20 cellular contexts compared by ENCODE assay signal in genomic region chr7:139661875-139662274, GRCh38.
"Had no signal": no experiment of that assay in that cellular context is flagged by ENCODE, and none has a peak within 500 bp of the region (broad histone marks: within the 10 kb centered on the region; RNA-seq: fewer than 3 reads in every experiment).

No MANE protein-coding gene starts in this region.

- H3K27ac ChIP-seq: tibial artery had no signal

- H3K9me3 Mint-ChIP-seq: activated CD4-positive, alpha-beta memory T cell treated with anti-CD3 and anti-CD28 coated beads for 36 hours; activated naive CD8-positive, alpha-beta T cell treated with anti-CD3 and anti-CD28 coated beads, Interleukin-2, amount 10 ng/mL, durations not matched to agents 7 days and 5 days; central memory CD8-positive, alpha-beta T cell; stimulated activated effector memory CD8-positive, alpha-beta T cell treated with anti-CD3 and anti-CD28 coated beads, Interleukin-12 subunit alpha, Interleukin-12 subunit beta, amount 100 ng/mL, for 72 hours; WTC11 had no signal

- H3K27me3 ChIP-seq: body of pancreas, gastroesophageal sphincter, heart right ventricle, tibial artery, uterus had no signal

- DNase-seq: activated CD4-positive, alpha-beta memory T cell treated with anti-CD3 and anti-CD28 coated beads for 36 hours; activated CD4-positive, alpha-beta T cell treated with anti-CD3 and anti-CD28 coated beads for 36 hours; activated CD8-positive, alpha-beta memory T cell treated with anti-CD3 and anti-CD28 coated beads, Interleukin-2, amount 10 ng/mL, durations not matched to agents 7 days and 5 days; activated naive CD4-positive, alpha-beta T cell; activated naive CD8-positive, alpha-beta T cell treated with anti-CD3 and anti-CD28 coated beads, Interleukin-2, amount 10 ng/mL, durations not matched to agents 7 days and 5 days; amygdala; body of pancreas; cortex of kidney; effector CD4-positive, alpha-beta T cell; heart right ventricle; mesendoderm; stimulated activated CD4-positive, alpha-beta T cell treated with anti-CD3 and anti-CD28 coated beads, Interleukin-4, amount 100 ng/mL, for 24 hours; SW 1271; tibial artery; uterus had no signal

- H3K4me3 ChIP-seq: body of pancreas, gastroesophageal sphincter, heart right ventricle, smooth muscle cell, tibial artery, uterus had no signal

- ATAC-seq: activated CD4-positive, alpha-beta T cell treated with anti-CD3 and anti-CD28 coated beads for 36 hours; activated CD8-positive, alpha-beta memory T cell treated with anti-CD3 and anti-CD28 coated beads, Interleukin-2, amount 10 ng/mL, durations not matched to agents 7 days and 5 days; body of pancreas; gastroesophageal sphincter; heart right ventricle; stimulated activated effector memory CD8-positive, alpha-beta T cell treated with anti-CD3 and anti-CD28 coated beads, Interleukin-12 subunit alpha, Interleukin-12 subunit beta, amount 100 ng/mL, for 72 hours; WTC11 had no signal

- H3K4me3 Mint-ChIP-seq: activated CD4-positive, alpha-beta memory T cell treated with anti-CD3 and anti-CD28 coated beads for 36 hours; activated CD4-positive, alpha-beta T cell treated with anti-CD3 and anti-CD28 coated beads for 36 hours; activated CD8-positive, alpha-beta memory T cell treated with anti-CD3 and anti-CD28 coated beads, Interleukin-2, amount 10 ng/mL, durations not matched to agents 7 days and 5 days; activated naive CD8-positive, alpha-beta T cell treated with anti-CD3 and anti-CD28 coated beads, Interleukin-2, amount 10 ng/mL, durations not matched to agents 7 days and 5 days; central memory CD8-positive, alpha-beta T cell; stimulated activated effector memory CD8-positive, alpha-beta T cell treated with anti-CD3 and anti-CD28 coated beads, Interleukin-12 subunit alpha, Interleukin-12 subunit beta, amount 100 ng/mL, for 72 hours; WTC11 had no signal

- H3K27ac Mint-ChIP-seq: activated CD4-positive, alpha-beta memory T cell treated with anti-CD3 and anti-CD28 coated beads for 36 hours; activated CD4-positive, alpha-beta T cell treated with anti-CD3 and anti-CD28 coated beads for 36 hours; activated CD8-positive, alpha-beta memory T cell treated with anti-CD3 and anti-CD28 coated beads, Interleukin-2, amount 10 ng/mL, durations not matched to agents 7 days and 5 days; activated naive CD8-positive, alpha-beta T cell treated with anti-CD3 and anti-CD28 coated beads, Interleukin-2, amount 10 ng/mL, durations not matched to agents 7 days and 5 days; stimulated activated effector memory CD8-positive, alpha-beta T cell treated with anti-CD3 and anti-CD28 coated beads, Interleukin-12 subunit alpha, Interleukin-12 subunit beta, amount 100 ng/mL, for 72 hours had no signal

- H3K27me3 Mint-ChIP-seq: activated CD4-positive, alpha-beta memory T cell treated with anti-CD3 and anti-CD28 coated beads for 36 hours; activated CD4-positive, alpha-beta T cell treated with anti-CD3 and anti-CD28 coated beads for 36 hours; activated CD8-positive, alpha-beta memory T cell treated with anti-CD3 and anti-CD28 coated beads, Interleukin-2, amount 10 ng/mL, durations not matched to agents 7 days and 5 days; activated naive CD8-positive, alpha-beta T cell treated with anti-CD3 and anti-CD28 coated beads, Interleukin-2, amount 10 ng/mL, durations not matched to agents 7 days and 5 days; central memory CD8-positive, alpha-beta T cell had no signal

- H3K36me3 Mint-ChIP-seq: activated CD4-positive, alpha-beta memory T cell treated with anti-CD3 and anti-CD28 coated beads for 36 hours; WTC11 had no signal
